Comparison of ENCODE assay signal across 35 cellular contexts in the genomic region with DNA sequence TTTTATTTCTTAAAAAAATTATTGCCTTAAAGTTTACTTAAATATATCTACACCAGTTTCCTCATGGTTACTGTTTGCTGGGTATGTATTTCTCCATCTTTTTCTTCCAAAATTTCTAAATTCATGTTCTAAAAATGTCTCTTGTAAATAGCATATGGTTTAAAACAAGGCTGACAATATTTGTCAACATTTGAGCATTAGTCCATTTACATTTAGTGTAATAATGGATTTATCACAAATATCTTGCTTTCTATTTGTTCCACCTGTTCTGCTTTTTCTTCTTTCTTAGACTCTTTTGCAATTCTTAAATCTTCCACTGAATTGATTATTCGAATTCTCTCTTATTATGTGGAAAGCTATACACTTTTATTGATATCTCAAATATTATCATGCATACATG.
"Had no signal": no experiment of that assay in that cellular context is flagged by ENCODE, and none has a peak within 500 bp of the region (broad histone marks: within the 10 kb centered on the region; RNA-seq: fewer than 3 reads in every experiment).

No MANE protein-coding gene starts in this region.

- H3K4me3 ChIP-seq: ascending aorta, esophagus squamous epithelium, heart left ventricle had no signal

- H3K27ac Mint-ChIP-seq: activated B cell treated with CpG ODN at 0.5 μM for 24 hours; activated CD8-positive, alpha-beta memory T cell treated with anti-CD3 and anti-CD28 coated beads, Interleukin-2, amount 10 ng/mL, durations not matched to agents 7 days and 5 days; activated CD8-positive, alpha-beta T cell treated with anti-CD3 and anti-CD28 coated beads, Interleukin-2, amount 10 ng/mL, durations not matched to agents 7 days and 5 days; activated naive CD4-positive, alpha-beta T cell treated with anti-CD3 and anti-CD28 coated beads for 36 hours; activated naive CD8-positive, alpha-beta T cell treated with anti-CD3 and anti-CD28 coated beads for 36 hours; activated naive CD8-positive, alpha-beta T cell treated with anti-CD3 and anti-CD28 coated beads, Interleukin-2, amount 50 U/mL, for 24 hours; activated T-helper 1 cell treated with anti-CD3 and anti-CD28 coated beads, Interleukin-12 subunit alpha, Interleukin-12 subunit beta, Interleukin-2, Interleukin-4 antibody, amounts not matched to agents 30 ng/mL and 10 ng/mL and 1 ng/mL, durations not matched to agents 14 hours and 24 hours and 36 hours; activated T-helper 2 cell treated with anti-CD3 and anti-CD28 coated beads, Interferon-gamma antibody, Interleukin-2, Interleukin-4, amounts not matched to agents 10 μg/mL and 5 μg/mL and 100 μg/mL, durations not matched to agents 14 hours and 24 hours and 36 hours; effector memory CD8-positive, alpha-beta T cell; T-helper 17 cell; T-helper 2 cell treated with Interferon-gamma antibody and Interleukin-4, amounts not matched to agents 5 μg/mL and 100 μg/mL, for 36 hours had no signal

- H3K27me3 ChIP-seq: ascending aorta, esophagus squamous epithelium, heart left ventricle had no signal

- FAIRE-seq: colon, frontal cortex had no signal

- H3K27ac ChIP-seq: ascending aorta, epithelial cell of prostate, esophagus squamous epithelium, heart left ventricle, WERI-Rb-1 had no signal

- H3K4me1 Mint-ChIP-seq: activated B cell treated with CpG ODN at 0.5 μM for 24 hours; activated naive CD4-positive, alpha-beta T cell treated with anti-CD3 and anti-CD28 coated beads, Interleukin-2, amount 50 U/mL, for 24 hours; activated naive CD8-positive, alpha-beta T cell treated with anti-CD3 and anti-CD28 coated beads for 36 hours; activated naive CD8-positive, alpha-beta T cell treated with anti-CD3 and anti-CD28 coated beads, Interleukin-2, amount 50 U/mL, for 24 hours had no signal

- DNase-seq: activated B cell treated with CpG ODN at 0.5 μM for 24 hours; activated CD4-positive, alpha-beta T cell treated with anti-CD3 and anti-CD28 coated beads for 48 hours; activated CD4-positive, alpha-beta T cell treated with anti-CD3 and anti-CD28 coated beads, Interleukin-2, amount 50 U/mL, for 1 hour; activated CD4-positive, alpha-beta T cell treated with anti-CD3 and anti-CD28 coated beads, Interleukin-2, amount 50 U/mL, for 48 hours; activated CD8-positive, alpha-beta memory T cell treated with anti-CD3 and anti-CD28 coated beads, Interleukin-2, amount 50 U/mL, for 4 hours; activated CD8-positive, alpha-beta T cell treated with anti-CD3 and anti-CD28 coated beads, Interleukin-2, amount 10 ng/mL, durations not matched to agents 7 days and 5 days; activated effector memory CD4-positive, alpha-beta T cell treated with anti-CD3 and anti-CD28 coated beads, Interleukin-2, amount 50 U/mL, for 16 hours; activated naive CD4-positive, alpha-beta T cell treated with anti-CD3 and anti-CD28 coated beads for 36 hours; activated naive CD8-positive, alpha-beta T cell treated with anti-CD3 and anti-CD28 coated beads for 36 hours; activated naive CD8-positive, alpha-beta T cell treated with anti-CD3 and anti-CD28 coated beads, Interleukin-2, amount 50 U/mL, for 24 hours; activated T-cell treated with anti-CD3 and anti-CD28 coated beads, Interleukin-2, amount 50 U/mL, for 1 hour; activated T-cell treated with anti-CD3 and anti-CD28 coated beads, Interleukin-2, amount 50 U/mL, for 48 hours; caudate nucleus; cortex of kidney; dermis blood vessel endothelial cell; effector CD4-positive, alpha-beta T cell; effector memory CD8-positive, alpha-beta T cell; esophagus squamous epithelium; foreskin fibroblast; glutamatergic neuron; heart left ventricle; T-helper 1 cell; T-helper 17 cell; T1000; WERI-Rb-1 had no signal

- H3K4me3 Mint-ChIP-seq: activated B cell treated with CpG ODN at 0.5 μM for 24 hours; activated CD8-positive, alpha-beta memory T cell treated with anti-CD3 and anti-CD28 coated beads, Interleukin-2, amount 10 ng/mL, durations not matched to agents 7 days and 5 days; activated CD8-positive, alpha-beta T cell treated with anti-CD3 and anti-CD28 coated beads, Interleukin-2, amount 10 ng/mL, durations not matched to agents 7 days and 5 days; activated naive CD4-positive, alpha-beta T cell treated with anti-CD3 and anti-CD28 coated beads for 36 hours; activated naive CD4-positive, alpha-beta T cell treated with anti-CD3 and anti-CD28 coated beads, Interleukin-2, amount 50 U/mL, for 24 hours; activated naive CD8-positive, alpha-beta T cell treated with anti-CD3 and anti-CD28 coated beads for 36 hours; activated naive CD8-positive, alpha-beta T cell treated with anti-CD3 and anti-CD28 coated beads, Interleukin-2, amount 50 U/mL, for 24 hours; activated T-helper 1 cell treated with anti-CD3 and anti-CD28 coated beads, Interleukin-12 subunit alpha, Interleukin-12 subunit beta, Interleukin-2, Interleukin-4 antibody, amounts not matched to agents 30 ng/mL and 10 ng/mL and 1 ng/mL, durations not matched to agents 14 hours and 24 hours and 36 hours; effector memory CD8-positive, alpha-beta T cell; T-helper 17 cell; T-helper 2 cell treated with Interferon-gamma antibody and Interleukin-4, amounts not matched to agents 5 μg/mL and 100 μg/mL, for 36 hours had no signal

- H3K4me1 ChIP-seq: ascending aorta had no signal

- H3K27me3 Mint-ChIP-seq: activated B cell treated with CpG ODN at 0.5 μM for 24 hours; activated CD8-positive, alpha-beta memory T cell treated with anti-CD3 and anti-CD28 coated beads, Interleukin-2, amount 10 ng/mL, durations not matched to agents 7 days and 5 days; activated naive CD4-positive, alpha-beta T cell treated with anti-CD3 and anti-CD28 coated beads, Interleukin-2, amount 50 U/mL, for 24 hours; activated naive CD8-positive, alpha-beta T cell treated with anti-CD3 and anti-CD28 coated beads for 36 hours; activated naive CD8-positive, alpha-beta T cell treated with anti-CD3 and anti-CD28 coated beads, Interleukin-2, amount 50 U/mL, for 24 hours; effector memory CD8-positive, alpha-beta T cell; T-helper 17 cell had no signal

- ATAC-seq: activated CD4-positive, CD25-positive, alpha-beta regulatory T cell treated with anti-CD3 and anti-CD28 coated beads, Interleukin-2, amount 50 U/mL, for 24 hours; activated CD8-positive, alpha-beta memory T cell treated with anti-CD3 and anti-CD28 coated beads, Interleukin-2, amount 10 ng/mL, durations not matched to agents 7 days and 5 days; activated CD8-positive, alpha-beta T cell treated with anti-CD3 and anti-CD28 coated beads, Interleukin-2, amount 10 ng/mL, durations not matched to agents 7 days and 5 days; activated naive CD8-positive, alpha-beta T cell treated with anti-CD3 and anti-CD28 coated beads, Interleukin-2, amount 50 U/mL, for 24 hours; effector memory CD8-positive, alpha-beta T cell; heart left ventricle; T-helper 17 cell had no signal
